Comparison of ENCODE assay signal across 22 cellular contexts in genomic region chr17:71402007-71402406, GRCh38.
"Had no signal": no experiment of that assay in that cellular context is flagged by ENCODE, and none has a peak within 500 bp of the region (broad histone marks: within the 10 kb centered on the region; RNA-seq: fewer than 3 reads in every experiment).

No MANE protein-coding gene starts in this region.

- H3K4me3 ChIP-seq: K562, SK-N-MC had no signal

- H3K27ac ChIP-seq: brain microvascular endothelial cell, SK-N-MC, VCaP had no signal

- DNase-seq: activated CD4-positive, alpha-beta memory T cell treated with anti-CD3 and anti-CD28 coated beads, Interleukin-2, amount 10 ng/mL, durations not matched to agents 7 days and 5 days; activated CD4-positive, alpha-beta T cell treated with anti-CD3 and anti-CD28 coated beads for 36 hours; activated CD4-positive, alpha-beta T cell treated with anti-CD3 and anti-CD28 coated beads, Interleukin-2, amount 50 U/mL, for 1 hour; activated CD4-positive, CD25-positive, alpha-beta regulatory T cell; activated gamma-delta T cell treated with Interleukin-2 at 50 U/mL for 16 hours; activated naive CD4-positive, alpha-beta T cell treated with anti-CD3 and anti-CD28 coated beads, Interleukin-2, amount 10 ng/mL, durations not matched to agents 7 days and 5 days; activated naive CD8-positive, alpha-beta T cell treated with anti-CD3 and anti-CD28 coated beads for 36 hours; activated T-cell treated with anti-CD3 and anti-CD28 coated beads for 4 hours; activated T-cell treated with anti-CD3 and anti-CD28 coated beads, Interleukin-2, amount 50 U/mL, for 48 hours; brain microvascular endothelial cell; Karpas-422; NCI-H1417; NCI-H1930; NCI-H2171; NCI-H2227 treated with DMSO at 0.1 percent for 48 hours; NCI-H446 treated with DMSO at 0.1 percent for 48 hours; NCI-H524 treated with DMSO at 0.1 percent for 48 hours; T-cell; T-helper 2 cell had no signal

- H3K27me3 ChIP-seq: brain microvascular endothelial cell had no signal

- FAIRE-seq: K562 had no signal

- H3K36me3 ChIP-seq: brain microvascular endothelial cell had no signal
